ENCODE assay signal across 28 cellular contexts in the genomic region with DNA sequence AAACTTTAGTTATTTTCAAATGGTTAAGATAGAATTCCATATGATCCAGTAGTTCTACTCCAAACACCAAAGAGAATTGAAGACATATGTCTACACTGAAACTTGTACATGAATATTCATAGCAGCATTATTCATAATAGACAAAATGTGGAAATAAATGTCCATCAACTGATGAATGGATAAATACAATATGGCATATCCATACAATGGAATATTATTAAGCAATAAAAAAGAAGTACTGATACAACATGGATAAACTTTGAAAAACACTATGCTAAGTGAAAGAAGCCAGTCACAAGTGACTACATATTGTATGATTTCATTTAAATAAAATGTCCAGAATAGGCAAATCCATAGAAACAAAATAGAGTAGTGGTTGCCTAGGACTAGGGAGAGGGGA.
"Had no signal": no experiment of that assay in that cellular context is flagged by ENCODE, and none has a peak within 500 bp of the region (broad histone marks: within the 10 kb centered on the region; RNA-seq: fewer than 3 reads in every experiment).

No MANE protein-coding gene starts in this region.

- H3K4me1 ChIP-seq: colonic mucosa had no signal

- H3K4me3 Mint-ChIP-seq: dendritic cell treated with granulocyte-macrophage colony-stimulating factor and Interleukin-4, amounts not matched to agents 40 ng/mL and 50 ng/mL, for 4 days; endodermal cell; mesothelial cell of epicardium; naive B cell had no signal

- H3K27ac ChIP-seq: colonic mucosa, epithelial cell of prostate, esophagus squamous epithelium, gastrocnemius medialis, heart right ventricle, left lung, lower lobe of right lung had no signal

- H3K9me3 ChIP-seq: colonic mucosa, gastrocnemius medialis, heart right ventricle, left lung, lower lobe of right lung, mucosa of descending colon had no signal

- H3K36me3 ChIP-seq: colonic mucosa, esophagus squamous epithelium, gastrocnemius medialis, heart right ventricle, left lung, lower lobe of right lung had no signal

- H3K27ac Mint-ChIP-seq: dendritic cell treated with granulocyte-macrophage colony-stimulating factor and Interleukin-4, amounts not matched to agents 40 ng/mL and 50 ng/mL, for 4 days; effector memory CD8-positive, alpha-beta T cell; endodermal cell; mesothelial cell of epicardium; naive B cell had no signal

- H3K9me3 Mint-ChIP-seq: dendritic cell treated with granulocyte-macrophage colony-stimulating factor and Interleukin-4, amounts not matched to agents 40 ng/mL and 50 ng/mL, for 4 days had no signal

- H3K27me3 Mint-ChIP-seq: dendritic cell treated with granulocyte-macrophage colony-stimulating factor and Interleukin-4, amounts not matched to agents 40 ng/mL and 50 ng/mL, for 4 days; effector memory CD8-positive, alpha-beta T cell; naive B cell had no signal

- FAIRE-seq: endometrium, islet of Langerhans, keratinocyte had no signal

- H3K27me3 ChIP-seq: colonic mucosa, esophagus squamous epithelium, gastrocnemius medialis, heart right ventricle, left lung had no signal

- H3K4me1 Mint-ChIP-seq: endodermal cell had no signal

- DNase-seq: colonic mucosa; cortex of kidney; effector CD8-positive, alpha-beta T cell; effector memory CD8-positive, alpha-beta T cell; endodermal cell; erythroblast; esophagus squamous epithelium; foreskin fibroblast; foreskin melanocyte; gastrocnemius medialis; glutamatergic neuron; head of caudate nucleus; heart right ventricle; hippocampal formation; left cardiac atrium; left lung; left ventricle myocardium superior; lower lobe of right lung; mesenchymal stem cell; mucosa of descending colon; naive B cell had no signal

- ATAC-seq: effector memory CD8-positive, alpha-beta T cell; esophagus mucosa; gastrocnemius medialis; heart right ventricle; left cardiac atrium; left lung; left ventricle myocardium superior; lower lobe of right lung; mucosa of descending colon had no signal

- H3K4me3 ChIP-seq: colonic mucosa, esophagus squamous epithelium, gastrocnemius medialis, heart right ventricle, left lung, lower lobe of right lung, mucosa of descending colon had no signal
